In genomic region chrX:119981286-119982070, GRCh38 we compare ENCODE assay signal across 7 cellular contexts. TPM values are rescaled to one million over a fixed set of nuclear protein-coding genes. Genes with fewer than 3 reads are reported as not detected.
DNase-seq lines count a peak whose midpoint lies in the region; ATAC-seq and TF ChIP-seq lines count a peak whose summit lies in the region.

No MANE protein-coding gene starts in this region.

- no peak overlapping the region for H3K9ac ChIP-seq in PC-3 (ENCODE audit: low read length)

- H3K4me2 ChIP-seq in DOHH2 (ENCODE audit: low read length) = no peak overlapping the region
- no peak overlapping the region for H3K4me2 ChIP-seq in PC-3 (ENCODE audit: low read length)

- DNase-seq in PC-3 = peak; percentile 58
- peak; percentile 18 for DNase-seq in fibroblast of villous mesenchyme (ENCODE audit: low read depth)
- DNase-seq in T-helper 1 cell = no peak

- no peaks in the 10 kb centered on the region for H3K36me3 ChIP-seq in DOHH2 (ENCODE audit: control insufficient read depth, low read length)
- no peaks in the 10 kb centered on the region for H3K36me3 ChIP-seq in HEK293 (ENCODE audit: control insufficient read depth in 2 of 2, insufficient read depth in 1 of 2, low read length in 2 of 2)
- no peaks in the 10 kb centered on the region for H3K36me3 ChIP-seq in PC-3 (ENCODE audit: low read depth, low read length)

- CTCF ChIA-PET in HEK293 (lab: Yijun Ruan, JAX) = interaction anchor here (0.5 to 3.6 kb wide), 14 partner anchors 10 to 705 kb away, joined by 3 to 20 read pairs (median 4); no protein-coding TSS in a partner anchor
- CTCF ChIA-PET in PC-3 (lab: Charles Lee) = interaction anchor here (0.6 to 0.9 kb wide), 3 partner anchors 25 to 513 kb away, joined by 5 to 8 read pairs (median 6); partner anchors contain the start of gene SLC25A5

- H3F3A ChIP-seq in DOHH2 (ENCODE audit: control insufficient read depth, insufficient read depth) = no peaks in the 10 kb centered on the region
- H3F3A ChIP-seq in PC-3 (ENCODE audit: low read length, unreplicated experiment) = no peaks in the 10 kb centered on the region

- no peaks in the 10 kb centered on the region for H4K20me1 ChIP-seq in DOHH2 (ENCODE audit: control insufficient read depth, insufficient read depth, low read depth, low read length)
- no peaks in the 10 kb centered on the region for H4K20me1 ChIP-seq in PC-3 (ENCODE audit: low read length)

- H3K4me3 ChIP-seq in DOHH2 (ENCODE audit: low read length) (no peak overlapping the region), HEK293 (ENCODE audit: low read depth, low read length) (no peak overlapping the region), PC-3 (ENCODE audit: low read length) (no peak overlapping the region), fibroblast of villous mesenchyme (ENCODE audit: low read depth, low read length) (no peak overlapping the region)

- H3K27me3 ChIP-seq in DOHH2 (ENCODE audit: control insufficient read depth, low read length) (no peaks in the 10 kb centered on the region), PC-3 (ENCODE audit: low read length) (no peaks in the 10 kb centered on the region; the same call in 1 of the 2 replicates)

- TF ChIP-seq CTCF in DOHH2 (IDR thresholded peaks at IDR 0.05; ENCODE audit: low read depth, low read length, poor library complexity, severe bottlenecking) (peak; percentile 56), HEK293 (tag by site-specific recombination; IDR thresholded peaks at IDR 0.05) (peak; percentile 70), PC-3 (conservative IDR thresholded peaks at IDR 0.05; ENCODE audit: low read depth, low read length) (peak; percentile 66), fibroblast of villous mesenchyme (IDR thresholded peaks at IDR 0.05; ENCODE audit: insufficient read depth, low read depth, low read length) (peak; percentile 54)

- H3K79me2 ChIP-seq in DOHH2 (ENCODE audit: control insufficient read depth, low read length) (no peaks in the 10 kb centered on the region), PC-3 (ENCODE audit: low read length) (no peaks in the 10 kb centered on the region)

- H3K9me3 ChIP-seq in DOHH2 (ENCODE audit: control insufficient read depth, insufficient read depth, low read length) = no peaks in the 10 kb centered on the region
- no peaks in the 10 kb centered on the region for H3K9me3 ChIP-seq in HEK293 (ENCODE audit: control insufficient read depth, insufficient read depth, low read depth, low read length)
- H3K9me3 ChIP-seq in PC-3 (ENCODE audit: low read length) = no peaks in the 10 kb centered on the region

- POLR2A ChIA-PET in HEK293 (lab: Yijun Ruan, JAX) = no interaction called here
- POLR2A ChIA-PET in PC-3 (lab: Charles Lee; ENCODE audit: unreplicated experiment) = no interaction called here

- no TSS peak for BruUV-seq in PC-3 (replicated peaks; lab: Mats Ljungman, UMichigan)

- H3K27ac ChIP-seq in DOHH2 (ENCODE audit: low read depth, low read length) (no peak overlapping the region), HEK293 (ENCODE audit: extremely low read depth, low read depth, low read length) (no peak overlapping the region), PC-3 (ENCODE audit: low read length) (no peak overlapping the region)

- H3K4me1 ChIP-seq in DOHH2 (ENCODE audit: control insufficient read depth, low read length) (no peaks in the 10 kb centered on the region), HEK293 (ENCODE audit: control insufficient read depth, insufficient read depth, low read length) (peaks cover 9% of the 10 kb centered on the region; the same call in 1 of the 2 replicates), PC-3 (ENCODE audit: insufficient read depth, low read length) (peaks cover 6% of the 10 kb centered on the region; the same call in 1 of the 2 replicates)

- H2AFZ ChIP-seq in PC-3 (ENCODE audit: low read length) = no peak overlapping the region

- ATAC-seq in PC-3 (peak; percentile 46; the same call in 1 of the 2 replicates), HG03378 (IDR thresholded peaks at IDR 0.05; ENCODE audit: unreplicated experiment) (no peak), GM18498 (IDR thresholded peaks at IDR 0.05; ENCODE audit: unreplicated experiment) (no peak)

- intact Hi-C loops in PC-3 (cut with micrococcal nuclease) = no loop called here

- H3K9me2 ChIP-seq in DOHH2 (replicated peaks; ENCODE audit: control insufficient read depth, low read length) (no peaks in the 10 kb centered on the region), PC-3 (replicated peaks; ENCODE audit: low read length) (no peaks in the 10 kb centered on the region)

TF ChIP-seq in HEK293, 187 proteins besides CTCF, POLR2A, EP300 and RAD21:
- TF ChIP-seq ZFHX2 (tag by site-specific recombination; conservative IDR thresholded peaks at IDR 0.05) (no peak), EGR2 (tag by site-specific recombination; IDR thresholded peaks at IDR 0.05; ENCODE audit: low read depth) (no peak), SP3 (tag by site-specific recombination; IDR thresholded peaks at IDR 0.05) (0 out of 2 replicates have a peak, but pooled peaks have one; percentile 15), ZNF426 (tag by site-specific recombination; IDR thresholded peaks at IDR 0.05) (no peak), ATF2 (tag by site-specific recombination; IDR thresholded peaks at IDR 0.05; ENCODE audit: low read depth) (no peak), ZNF830 (tag by site-specific recombination; IDR thresholded peaks at IDR 0.05; ENCODE audit: low read depth) (no peak), ZNF654 (tag by site-specific recombination; IDR thresholded peaks at IDR 0.05; ENCODE audit: low read depth) (peak; percentile 96), ZNF580 (tag by site-specific recombination; IDR thresholded peaks at IDR 0.05) (no peak), ZBTB20 (tag by site-specific recombination; IDR thresholded peaks at IDR 0.05) (no peak), ZNF626 (tag by site-specific recombination; IDR thresholded peaks at IDR 0.05) (no peak), SP7 (tag by site-specific recombination; IDR thresholded peaks at IDR 0.05) (no peak), ZNF366 (tag by site-specific recombination; conservative IDR thresholded peaks at IDR 0.05) (no peak), MEIS1 (CRISPR knock-in tag; IDR thresholded peaks at IDR 0.05; ENCODE audit: borderline replicate concordance) (0 out of 2 replicates have a peak, but pooled peaks have one; percentile 48), ZNF423 (tag by site-specific recombination; IDR thresholded peaks at IDR 0.05) (no peak), ZXDB (tag by site-specific recombination; IDR thresholded peaks at IDR 0.05) (0 out of 2 replicates have a peak, but pooled peaks have one; percentile 21), ZNF24 (tag by site-specific recombination; IDR thresholded peaks at IDR 0.05) (no peak)
- TF ChIP-seq, protein P1, sequence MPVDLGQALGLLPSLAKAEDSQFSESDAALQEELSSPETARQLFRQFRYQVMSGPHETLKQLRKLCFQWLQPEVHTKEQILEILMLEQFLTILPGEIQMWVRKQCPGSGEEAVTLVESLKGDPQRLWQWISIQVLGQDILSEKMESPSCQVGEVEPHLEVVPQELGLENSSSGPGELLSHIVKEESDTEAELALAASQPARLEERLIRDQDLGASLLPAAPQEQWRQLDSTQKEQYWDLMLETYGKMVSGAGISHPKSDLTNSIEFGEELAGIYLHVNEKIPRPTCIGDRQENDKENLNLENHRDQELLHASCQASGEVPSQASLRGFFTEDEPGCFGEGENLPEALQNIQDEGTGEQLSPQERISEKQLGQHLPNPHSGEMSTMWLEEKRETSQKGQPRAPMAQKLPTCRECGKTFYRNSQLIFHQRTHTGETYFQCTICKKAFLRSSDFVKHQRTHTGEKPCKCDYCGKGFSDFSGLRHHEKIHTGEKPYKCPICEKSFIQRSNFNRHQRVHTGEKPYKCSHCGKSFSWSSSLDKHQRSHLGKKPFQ (tag by site-specific recombination; IDR thresholded peaks at IDR 0.05) = no peak
- TF ChIP-seq, protein P2, sequence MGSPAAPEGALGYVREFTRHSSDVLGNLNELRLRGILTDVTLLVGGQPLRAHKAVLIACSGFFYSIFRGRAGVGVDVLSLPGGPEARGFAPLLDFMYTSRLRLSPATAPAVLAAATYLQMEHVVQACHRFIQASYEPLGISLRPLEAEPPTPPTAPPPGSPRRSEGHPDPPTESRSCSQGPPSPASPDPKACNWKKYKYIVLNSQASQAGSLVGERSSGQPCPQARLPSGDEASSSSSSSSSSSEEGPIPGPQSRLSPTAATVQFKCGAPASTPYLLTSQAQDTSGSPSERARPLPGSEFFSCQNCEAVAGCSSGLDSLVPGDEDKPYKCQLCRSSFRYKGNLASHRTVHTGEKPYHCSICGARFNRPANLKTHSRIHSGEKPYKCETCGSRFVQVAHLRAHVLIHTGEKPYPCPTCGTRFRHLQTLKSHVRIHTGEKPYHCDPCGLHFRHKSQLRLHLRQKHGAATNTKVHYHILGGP (tag by site-specific recombination; IDR thresholded peaks at IDR 0.05) = no peak

RNA-seq across cellular contexts. Expression of gene NKAP, which starts 37.9 kb away (rescaled TPM):
- 5.2 and 5.6 TPM in 2 replicates for total RNA-seq in PC-3 (2014; rRNA removed)
- total RNA-seq in fibroblast of villous mesenchyme = 3.9 and 4.8 TPM in 2 replicates

Comparison
In these comparisons a context has a peak if more than half of its experiments do, and no peak if none do; other contexts are left out.
1. DNase-seq: peak in PC-3 (single experiment) and fibroblast of villous mesenchyme (single experiment); none in T-helper 1 cell (0 of 5).
2. Peak in every context shown above with its lines, with median percentiles within 50 percentile points of each other: CTCF ChIP-seq.